22 cellular contexts compared by ENCODE assay signal in genomic region chr5:36160617-36161016, GRCh38.
"Had no signal": no experiment of that assay in that cellular context is flagged by ENCODE, and none has a peak within 500 bp of the region (broad histone marks: within the 10 kb centered on the region; RNA-seq: fewer than 3 reads in every experiment).

No MANE protein-coding gene starts in this region.

- H3K4me3 Mint-ChIP-seq: activated naive CD8-positive, alpha-beta T cell treated with anti-CD3 and anti-CD28 coated beads for 36 hours; activated T-helper 17 cell treated with anti-CD3 and anti-CD28 coated beads, Interleukin-2, amount 50 U/mL, for 72 hours; mesothelial cell of epicardium had no signal

- H3K4me1 ChIP-seq: uterus had no signal

- H3K27me3 ChIP-seq: cardiac muscle cell, tibial nerve, uterus had no signal

- H3K9me3 Mint-ChIP-seq: activated naive CD8-positive, alpha-beta T cell treated with anti-CD3 and anti-CD28 coated beads for 36 hours; activated T-helper 17 cell treated with anti-CD3 and anti-CD28 coated beads, Interleukin-2, amount 50 U/mL, for 72 hours; mesothelial cell of epicardium had no signal

- H3K4me3 ChIP-seq: cardiac muscle cell, lung, tibial nerve, uterus had no signal

- ATAC-seq: activated T-helper 17 cell treated with anti-CD3 and anti-CD28 coated beads, Interleukin-2, amount 50 U/mL, for 72 hours; left colon; stimulated activated naive CD8-positive, alpha-beta T cell treated with anti-CD3 and anti-CD28 coated beads, Interleukin-15, Interleukin-2, amounts not matched to agents 100 U/mL and 50 U/mL, for 24 hours had no signal

- H3K27ac ChIP-seq: cardiac muscle cell, tibial nerve, uterus, WERI-Rb-1 had no signal

- H3K27ac Mint-ChIP-seq: activated naive CD8-positive, alpha-beta T cell treated with anti-CD3 and anti-CD28 coated beads for 36 hours; activated T-helper 17 cell treated with anti-CD3 and anti-CD28 coated beads, Interleukin-2, amount 50 U/mL, for 72 hours; mesothelial cell of epicardium had no signal

- DNase-seq: activated CD4-positive, alpha-beta T cell treated with anti-CD3 and anti-CD28 coated beads for 1 hour; activated CD4-positive, alpha-beta T cell treated with anti-CD3 and anti-CD28 coated beads, Interleukin-2, amount 50 U/mL, for 4 hours; activated naive CD4-positive, alpha-beta T cell; activated naive CD8-positive, alpha-beta T cell treated with anti-CD3 and anti-CD28 coated beads for 36 hours; amniotic stem cell; dermis blood vessel endothelial cell; effector memory CD4-positive, alpha-beta T cell; foreskin fibroblast; hippocampal formation; left colon; occipital lobe; retina; stimulated activated CD4-positive, alpha-beta T cell treated with anti-CD3 and anti-CD28 coated beads, Interleukin-2, amount 100 ng/mL, for 24 hours; stimulated activated naive CD8-positive, alpha-beta T cell treated with anti-CD3 and anti-CD28 coated beads, Interleukin-15, Interleukin-2, amounts not matched to agents 100 U/mL and 50 U/mL, for 24 hours; T-helper 2 cell; uterus; WERI-Rb-1 had no signal

- H3K9me3 ChIP-seq: tibial nerve, uterus had no signal

- H3K36me3 ChIP-seq: uterus had no signal

- H3K27me3 Mint-ChIP-seq: activated naive CD8-positive, alpha-beta T cell treated with anti-CD3 and anti-CD28 coated beads for 36 hours; activated T-helper 17 cell treated with anti-CD3 and anti-CD28 coated beads, Interleukin-2, amount 50 U/mL, for 72 hours had no signal
